8 cellular contexts compared by ENCODE assay signal in the genomic region with DNA sequence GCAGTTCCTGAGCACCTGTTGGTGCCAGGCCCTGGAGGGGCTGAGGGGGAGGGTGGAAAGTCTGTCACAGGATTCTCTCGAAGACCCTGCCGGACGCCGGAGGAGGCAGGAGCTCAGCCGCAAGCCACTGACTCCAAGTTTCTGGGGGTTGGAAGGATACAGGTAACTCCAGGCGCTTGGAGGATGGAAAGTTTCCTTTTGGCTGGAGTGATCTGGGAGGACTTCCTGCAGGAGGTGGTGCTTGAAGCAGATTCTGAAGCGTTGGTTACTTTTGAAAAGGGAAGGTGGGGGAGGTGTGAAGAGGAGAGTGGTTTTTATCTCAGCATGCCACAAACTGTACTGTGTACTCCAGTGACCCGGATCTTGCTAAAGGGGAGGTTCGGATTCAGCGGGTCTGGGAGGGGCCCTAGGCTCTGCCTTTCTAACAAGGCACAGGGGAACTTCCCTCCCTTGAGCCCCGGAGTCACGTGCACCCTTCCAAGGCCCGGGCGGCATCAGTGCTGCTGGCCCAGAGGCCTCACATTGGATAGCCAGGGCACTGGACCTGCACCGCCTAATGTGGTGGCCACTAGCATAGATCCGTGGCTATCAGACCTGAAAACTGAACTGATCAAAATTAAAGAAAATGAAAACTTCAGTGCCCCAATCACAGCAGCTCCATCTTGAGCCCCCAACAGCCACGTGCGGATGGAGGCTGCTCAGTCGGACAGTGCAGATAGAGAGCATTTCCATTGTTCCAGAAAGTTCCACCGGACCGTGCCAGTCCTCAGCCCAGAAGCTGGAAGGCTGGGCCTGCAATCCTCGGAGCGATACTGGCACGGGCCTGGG. TPM values are rescaled to one million over a fixed set of nuclear protein-coding genes. Genes with fewer than 3 reads are reported as not detected.
A peak's percentile ranks its signal among the peaks of the same experiment; 100 is the strongest.
DNase-seq lines count a peak whose midpoint lies in the region; ATAC-seq and TF ChIP-seq lines count a peak whose summit lies in the region.

No MANE protein-coding gene starts in this region.

- H3K4me3 Mint-ChIP-seq in immature natural killer cell (peak overlapping the region; percentile 90 to 95 (median 94)), Calu3 (ENCODE audit: low read depth, unreplicated experiment) (no peak overlapping the region)

- H3K9me3 Mint-ChIP-seq in immature natural killer cell, result no peaks in the 10 kb centered on the region
- no peaks in the 10 kb centered on the region for H3K9me3 Mint-ChIP-seq in Calu3 (ENCODE audit: low read depth, unreplicated experiment)

- H3K36me3 Mint-ChIP-seq in immature natural killer cell (no peaks in the 10 kb centered on the region), Calu3 (ENCODE audit: insufficient read depth, unreplicated experiment) (no peaks in the 10 kb centered on the region)

- peak; percentile 56 for ATAC-seq in GM18502 (IDR thresholded peaks at IDR 0.05; ENCODE audit: poor library complexity, unreplicated experiment)
- ATAC-seq in HG02759 (IDR thresholded peaks at IDR 0.05; ENCODE audit: unreplicated experiment), result peak; percentile 55

- peak overlapping the region; percentile 96 to 99 (median 98) for H3K27ac Mint-ChIP-seq in immature natural killer cell
- H3K27ac Mint-ChIP-seq in Calu3 (ENCODE audit: unreplicated experiment), result no peak overlapping the region

- no TSS peak for BruUV-seq in Calu3 (replicated peaks; lab: Mats Ljungman, UMichigan)

- TF ChIP-seq CTCF in Calu3 (IDR thresholded peaks at IDR 0.05; ENCODE audit: unreplicated experiment), result no peak

- H3K4me1 Mint-ChIP-seq in immature natural killer cell (peaks cover 96 to 99% of the 10 kb centered on the region in 2 donors), Calu3 (ENCODE audit: low read depth, unreplicated experiment) (peaks cover 26% of the 10 kb centered on the region)

- intact Hi-C loops in Calu3 (cut with micrococcal nuclease; ENCODE audit: unreplicated experiment) (no loop called here), posterior cingulate gyrus (cut with DNase I) (no loop called here)

- H3K27me3 Mint-ChIP-seq in immature natural killer cell (ENCODE audit: low read depth in 3 of 3) (peaks cover 38 to 49% (median 38%) of the 10 kb centered on the region in 3 donors), Calu3 (ENCODE audit: unreplicated experiment) (peaks cover 13% of the 10 kb centered on the region)

- CTCF ChIA-PET in Calu3 (lab: Charles Lee), result interaction anchor here (1.0 kb wide), 1 partner anchor 42 kb away, joined by 3 read pairs; a partner anchor contains a TSS

- peak; percentile 73 for DNase-seq in SIG-M5 (lab: John Stamatoyannopoulos, UW)
- DNase-seq in immature natural killer cell, result peak; percentile 85 to 87 (median 87)
- DNase-seq in putamen (ENCODE audit: low spot score), result no peak
- no peak for DNase-seq in Calu3
- no peak for DNase-seq in posterior cingulate gyrus
- no peak for DNase-seq in NCI-H82 treated with DMSO at 0.1 percent for 48 hours (lab: John Stamatoyannopoulos, UW; ENCODE audit: unreplicated experiment)

RNA-seq across cellular contexts. Expression of a gene that starts 42.2 kb away (rescaled TPM):
- 1 to 10 TPM in 2 of 3 donors, under 1 TPM in 1; 0.15 to 9.4 (median 2.9) TPM for polyA plus RNA-seq in immature natural killer cell
- 45.3 and 46.2 TPM in 2 replicates for total RNA-seq in Calu3 (2022)

Comparison
In these comparisons a context has a peak if more than half of its experiments do, and no peak if none do; other contexts are left out.
1. DNase-seq: peak in SIG-M5 (single experiment) and immature natural killer cell (3 of 3); none in putamen (single experiment), Calu3 (single experiment), posterior cingulate gyrus (0 of 10) and NCI-H82 treated with DMSO at 0.1 percent for 48 hours (single experiment).